Comparison of ENCODE assay signal across 10 cellular contexts in genomic region chr3:39267631-39268553, GRCh38. TPM values are rescaled to one million over a fixed set of nuclear protein-coding genes. Genes with fewer than 3 reads are reported as not detected.
DNase-seq lines count a peak whose midpoint lies in the region; ATAC-seq and TF ChIP-seq lines count a peak whose summit lies in the region.
"Had no signal": no experiment of that assay in that cellular context is flagged by ENCODE, and none has a peak within 500 bp of the region (broad histone marks: within the 10 kb centered on the region; RNA-seq: fewer than 3 reads in every experiment).

No MANE protein-coding gene starts in this region.

- ATAC-seq in DND-41 (ENCODE audit: insufficient read depth, low read depth) (peak; percentile 47; the same call in 2 of the 3 replicates), HG03196 (IDR thresholded peaks at IDR 0.05; ENCODE audit: unreplicated experiment) (no peak)

- peak overlapping the region; percentile 86 for H3K27ac Mint-ChIP-seq in activated naive CD4-positive, alpha-beta T cell treated with anti-CD3 and anti-CD28 coated beads, Interleukin-2, amount 10 ng/mL, durations not matched to agents 7 days and 5 days

- H3K9me3 ChIP-seq in DND-41 (ENCODE audit: insufficient read depth, low read length, severe bottlenecking) = no peaks in the 10 kb centered on the region
- H3K9me3 ChIP-seq: heart right ventricle had no signal

- H3K36me3 Mint-ChIP-seq in activated naive CD4-positive, alpha-beta T cell treated with anti-CD3 and anti-CD28 coated beads, Interleukin-2, amount 10 ng/mL, durations not matched to agents 7 days and 5 days = peaks cover 6% of the 10 kb centered on the region

- no peak for TF ChIP-seq CTCF in DND-41 (IDR thresholded peaks at IDR 0.05; ENCODE audit: borderline replicate concordance, extremely low read depth, low read length, poor library complexity, severe bottlenecking)

- no peaks in the 10 kb centered on the region for H3K4me1 ChIP-seq in DND-41 (ENCODE audit: insufficient read depth, low read length)

- peak overlapping the region; percentile 22 for H3K4me3 Mint-ChIP-seq in activated naive CD4-positive, alpha-beta T cell treated with anti-CD3 and anti-CD28 coated beads, Interleukin-2, amount 10 ng/mL, durations not matched to agents 7 days and 5 days

- H3K27me3 Mint-ChIP-seq in activated naive CD4-positive, alpha-beta T cell treated with anti-CD3 and anti-CD28 coated beads, Interleukin-2, amount 10 ng/mL, durations not matched to agents 7 days and 5 days = peaks cover 50% of the 10 kb centered on the region

- H3K79me2 ChIP-seq in DND-41 (ENCODE audit: insufficient read depth, low read length) = no peaks in the 10 kb centered on the region

- H4K20me1 ChIP-seq in DND-41 (ENCODE audit: insufficient read depth, low read length) = no peaks in the 10 kb centered on the region

- no peaks in the 10 kb centered on the region for H3K36me3 ChIP-seq in DND-41 (ENCODE audit: insufficient read depth, low read length)
- H3K36me3 ChIP-seq: heart right ventricle had no signal

- no peak overlapping the region for H3K27ac ChIP-seq in DND-41 (ENCODE audit: low read length)
- H3K27ac ChIP-seq: C4-2B had no signal

- H2AFZ ChIP-seq in DND-41 (ENCODE audit: low read depth, low read length) = no peak overlapping the region

- H3K4me2 ChIP-seq in DND-41 (ENCODE audit: insufficient read depth, low read length) = no peak overlapping the region

- H3K9ac ChIP-seq in DND-41 (ENCODE audit: low read depth, low read length) = no peak overlapping the region

- peaks cover 36% of the 10 kb centered on the region for H3K4me1 Mint-ChIP-seq in activated naive CD4-positive, alpha-beta T cell treated with anti-CD3 and anti-CD28 coated beads, Interleukin-2, amount 10 ng/mL, durations not matched to agents 7 days and 5 days

- H3K9me3 Mint-ChIP-seq in activated naive CD4-positive, alpha-beta T cell treated with anti-CD3 and anti-CD28 coated beads, Interleukin-2, amount 10 ng/mL, durations not matched to agents 7 days and 5 days = no peaks in the 10 kb centered on the region

- CTCF ChIA-PET in activated naive CD4-positive, alpha-beta T cell treated with anti-CD3 and anti-CD28 coated beads, Interleukin-2, amount 10 ng/mL, durations not matched to agents 7 days and 5 days (lab: Charles Lee) = interaction anchor here (0.5 to 5.5 kb wide), 6 partner anchors 10 to 97 kb away, joined by 3 to 30 read pairs (median 3); no protein-coding TSS in a partner anchor

- DNase-seq in DND-41 (no peak), NOMO-1 (lab: John Stamatoyannopoulos, UW; ENCODE audit: unreplicated experiment in 2 of 2) (no peak), NCI-H510A (lab: John Stamatoyannopoulos, UW) (no peak), cerebellum (ENCODE audit: low spot score) (no peak)
- DNase-seq in activated CD4-positive, alpha-beta T cell treated with anti-CD3 and anti-CD28 coated beads for 1 hour = peak; percentile 42
- DNase-seq in activated naive CD4-positive, alpha-beta T cell treated with anti-CD3 and anti-CD28 coated beads, Interleukin-2, amount 10 ng/mL, durations not matched to agents 7 days and 5 days = peak; percentile 79
- DNase-seq in stimulated activated CD4-positive, alpha-beta T cell treated with anti-CD3 and anti-CD28 coated beads, Interleukin-2, amount 100 ng/mL, for 48 hours = peak; percentile 47 to 53
- DNase-seq: heart right ventricle had no signal

- no peak overlapping the region for H3K4me3 ChIP-seq in DND-41 (ENCODE audit: low read depth in 1 of 2, low read length in 2 of 2)
- H3K4me3 ChIP-seq: heart right ventricle had no signal

- H3K27me3 ChIP-seq in DND-41 (ENCODE audit: insufficient read depth, low read length, poor library complexity) = peaks cover 8% of the 10 kb centered on the region
- H3K27me3 ChIP-seq: heart right ventricle had no signal

RNA-seq across cellular contexts. Expression of gene CX3CR1, which starts 11.9 kb away (rescaled TPM):
- 7.9 TPM for total RNA-seq in cerebellum

Comparison
In these comparisons a context has a peak if more than half of its experiments do, and no peak if none do; other contexts are left out.
1. DNase-seq: peak in activated CD4-positive, alpha-beta T cell treated with anti-CD3 and anti-CD28 coated beads for 1 hour (single experiment), activated naive CD4-positive, alpha-beta T cell treated with anti-CD3 and anti-CD28 coated beads, Interleukin-2, amount 10 ng/mL, durations not matched to agents 7 days and 5 days (single experiment) and stimulated activated CD4-positive, alpha-beta T cell treated with anti-CD3 and anti-CD28 coated beads, Interleukin-2, amount 100 ng/mL, for 48 hours (2 of 2); none in DND-41 (single experiment), NOMO-1 (0 of 2), NCI-H510A (single experiment) and cerebellum (single experiment).